Comparison of ENCODE assay signal across 18 cellular contexts in genomic region chr22:50406416-50407170, GRCh38.
DNase-seq lines count a peak whose midpoint lies in the region; ATAC-seq and TF ChIP-seq lines count a peak whose summit lies in the region.
"Had no signal": no experiment of that assay in that cellular context is flagged by ENCODE, and none has a peak within 500 bp of the region (broad histone marks: within the 10 kb centered on the region; RNA-seq: fewer than 3 reads in every experiment).

No MANE protein-coding gene starts in this region.

- intact Hi-C loops in activated naive CD4-positive, alpha-beta T cell treated with anti-CD3 and anti-CD28 coated beads for 36 hours (cut with micrococcal nuclease) = no loop called here
- intact Hi-C loops in dendritic cell treated with granulocyte-macrophage colony-stimulating factor and Interleukin-4, amounts not matched to agents 40 ng/mL and 50 ng/mL, for 4 days (cut with micrococcal nuclease) = no loop called here

- H3K27me3 Mint-ChIP-seq in activated naive CD4-positive, alpha-beta T cell treated with anti-CD3 and anti-CD28 coated beads for 36 hours (ENCODE audit: low read depth) = no peaks in the 10 kb centered on the region
- no peaks in the 10 kb centered on the region for H3K27me3 Mint-ChIP-seq in IgD-negative memory B cell
- no peaks in the 10 kb centered on the region for H3K27me3 Mint-ChIP-seq in dendritic cell treated with granulocyte-macrophage colony-stimulating factor and Interleukin-4, amounts not matched to agents 40 ng/mL and 50 ng/mL, for 4 days
- H3K27me3 Mint-ChIP-seq in progenitor cell of endocrine pancreas = no peaks in the 10 kb centered on the region
- H3K27me3 Mint-ChIP-seq: stimulated activated naive CD8-positive, alpha-beta T cell treated with anti-CD3 and anti-CD28 coated beads, Interleukin-15, amount 100 ng/mL, for 72 hours had no signal

- H3K36me3 Mint-ChIP-seq in activated naive CD4-positive, alpha-beta T cell treated with anti-CD3 and anti-CD28 coated beads, Interleukin-2, amount 50 U/mL, for 72 hours = no peaks in the 10 kb centered on the region
- H3K36me3 Mint-ChIP-seq in activated naive CD4-positive, alpha-beta T cell treated with anti-CD3 and anti-CD28 coated beads for 36 hours (ENCODE audit: low read depth) = peaks cover 3% of the 10 kb centered on the region
- H3K36me3 Mint-ChIP-seq in IgD-negative memory B cell = peaks cover 4% of the 10 kb centered on the region
- peaks cover 64% of the 10 kb centered on the region for H3K36me3 Mint-ChIP-seq in dendritic cell treated with granulocyte-macrophage colony-stimulating factor and Interleukin-4, amounts not matched to agents 40 ng/mL and 50 ng/mL, for 4 days (ENCODE audit: low read depth)
- peaks cover 23% of the 10 kb centered on the region for H3K36me3 Mint-ChIP-seq in progenitor cell of endocrine pancreas (ENCODE audit: insufficient read depth)

- H3K4me1 Mint-ChIP-seq in activated naive CD4-positive, alpha-beta T cell treated with anti-CD3 and anti-CD28 coated beads for 36 hours (ENCODE audit: low read depth) = peaks cover 2% of the 10 kb centered on the region
- peaks cover 6 to 7% (median 6%) of the 10 kb centered on the region in 3 donors for H3K4me1 Mint-ChIP-seq in IgD-negative memory B cell
- peaks cover 41% of the 10 kb centered on the region for H3K4me1 Mint-ChIP-seq in dendritic cell treated with granulocyte-macrophage colony-stimulating factor and Interleukin-4, amounts not matched to agents 40 ng/mL and 50 ng/mL, for 4 days (ENCODE audit: low read depth)
- no peaks in the 10 kb centered on the region for H3K4me1 Mint-ChIP-seq in progenitor cell of endocrine pancreas (ENCODE audit: low read depth)

- peak overlapping the region; percentile 73 to 94 for H3K27ac Mint-ChIP-seq in activated naive CD4-positive, alpha-beta T cell treated with anti-CD3 and anti-CD28 coated beads, Interleukin-2, amount 50 U/mL, for 72 hours
- H3K27ac Mint-ChIP-seq in activated naive CD4-positive, alpha-beta T cell treated with anti-CD3 and anti-CD28 coated beads for 36 hours = no peak overlapping the region
- peak overlapping the region in 2 of 3 donors; percentile 47 to 59 for H3K27ac Mint-ChIP-seq in IgD-negative memory B cell
- peak overlapping the region; percentile 86 for H3K27ac Mint-ChIP-seq in dendritic cell treated with granulocyte-macrophage colony-stimulating factor and Interleukin-4, amounts not matched to agents 40 ng/mL and 50 ng/mL, for 4 days
- peak overlapping the region; percentile 89 for H3K27ac Mint-ChIP-seq in progenitor cell of endocrine pancreas

- CTCF ChIA-PET in activated naive CD4-positive, alpha-beta T cell treated with anti-CD3 and anti-CD28 coated beads for 36 hours (lab: Charles Lee) = interaction anchor here (0.9 kb wide), 1 partner anchor 154 kb away, joined by 3 read pairs; no protein-coding TSS in a partner anchor

- H3K9me3 Mint-ChIP-seq in activated naive CD4-positive, alpha-beta T cell treated with anti-CD3 and anti-CD28 coated beads, Interleukin-2, amount 50 U/mL, for 72 hours = no peaks in the 10 kb centered on the region
- H3K9me3 Mint-ChIP-seq in activated naive CD4-positive, alpha-beta T cell treated with anti-CD3 and anti-CD28 coated beads for 36 hours = no peaks in the 10 kb centered on the region
- H3K9me3 Mint-ChIP-seq in IgD-negative memory B cell = no peaks in the 10 kb centered on the region
- H3K9me3 Mint-ChIP-seq in dendritic cell treated with granulocyte-macrophage colony-stimulating factor and Interleukin-4, amounts not matched to agents 40 ng/mL and 50 ng/mL, for 4 days = no peaks in the 10 kb centered on the region
- H3K9me3 Mint-ChIP-seq in progenitor cell of endocrine pancreas (ENCODE audit: low read depth) = no peaks in the 10 kb centered on the region
- H3K9me3 Mint-ChIP-seq: CD8-positive, alpha-beta memory T cell; mesothelial cell of epicardium; stimulated activated naive CD8-positive, alpha-beta T cell treated with anti-CD3 and anti-CD28 coated beads, Interleukin-15, amount 100 ng/mL, for 72 hours had no signal

- no peak for TF ChIP-seq CTCF in progenitor cell of endocrine pancreas (IDR thresholded peaks at IDR 0.05; ENCODE audit: unreplicated experiment)

- no peak for ATAC-seq in activated naive CD4-positive, alpha-beta T cell treated with anti-CD3 and anti-CD28 coated beads, Interleukin-2, amount 50 U/mL, for 72 hours
- no peak for ATAC-seq in GM18511 (IDR thresholded peaks at IDR 0.05; ENCODE audit: unreplicated experiment)
- no peak for ATAC-seq in GM21447 (IDR thresholded peaks at IDR 0.05; ENCODE audit: unreplicated experiment)
- ATAC-seq in GM18907 (IDR thresholded peaks at IDR 0.05; ENCODE audit: unreplicated experiment) = no peak
- ATAC-seq: stimulated activated naive CD8-positive, alpha-beta T cell treated with anti-CD3 and anti-CD28 coated beads, Interleukin-15, amount 100 ng/mL, for 72 hours had no signal

- H3K4me3 Mint-ChIP-seq in activated naive CD4-positive, alpha-beta T cell treated with anti-CD3 and anti-CD28 coated beads for 36 hours = no peak overlapping the region
- H3K4me3 Mint-ChIP-seq in IgD-negative memory B cell (no peak overlapping the region), progenitor cell of endocrine pancreas (ENCODE audit: low read depth) (no peak overlapping the region)
- no peak overlapping the region for H3K4me3 Mint-ChIP-seq in dendritic cell treated with granulocyte-macrophage colony-stimulating factor and Interleukin-4, amounts not matched to agents 40 ng/mL and 50 ng/mL, for 4 days
- H3K4me3 Mint-ChIP-seq: CD8-positive, alpha-beta memory T cell; mesothelial cell of epicardium; stimulated activated naive CD8-positive, alpha-beta T cell treated with anti-CD3 and anti-CD28 coated beads, Interleukin-15, amount 100 ng/mL, for 72 hours had no signal

- DNase-seq in activated naive CD4-positive, alpha-beta T cell treated with anti-CD3 and anti-CD28 coated beads, Interleukin-2, amount 50 U/mL, for 72 hours (ENCODE audit: low spot score in 2 of 2) = no peak
- DNase-seq in activated naive CD4-positive, alpha-beta T cell treated with anti-CD3 and anti-CD28 coated beads for 36 hours = no peak
- no peak for DNase-seq in progenitor cell of endocrine pancreas (ENCODE audit: low spot score, unreplicated experiment)
- DNase-seq: CD8-positive, alpha-beta memory T cell; DMS79; GM23248; hypothalamus; MG63; NCI-H2081; stimulated activated naive CD8-positive, alpha-beta T cell treated with anti-CD3 and anti-CD28 coated beads, Interleukin-15, amount 100 ng/mL, for 72 hours; SW 1271; uterus had no signal
